ENCODE assay signal across 1 cellular context in the genomic region with DNA sequence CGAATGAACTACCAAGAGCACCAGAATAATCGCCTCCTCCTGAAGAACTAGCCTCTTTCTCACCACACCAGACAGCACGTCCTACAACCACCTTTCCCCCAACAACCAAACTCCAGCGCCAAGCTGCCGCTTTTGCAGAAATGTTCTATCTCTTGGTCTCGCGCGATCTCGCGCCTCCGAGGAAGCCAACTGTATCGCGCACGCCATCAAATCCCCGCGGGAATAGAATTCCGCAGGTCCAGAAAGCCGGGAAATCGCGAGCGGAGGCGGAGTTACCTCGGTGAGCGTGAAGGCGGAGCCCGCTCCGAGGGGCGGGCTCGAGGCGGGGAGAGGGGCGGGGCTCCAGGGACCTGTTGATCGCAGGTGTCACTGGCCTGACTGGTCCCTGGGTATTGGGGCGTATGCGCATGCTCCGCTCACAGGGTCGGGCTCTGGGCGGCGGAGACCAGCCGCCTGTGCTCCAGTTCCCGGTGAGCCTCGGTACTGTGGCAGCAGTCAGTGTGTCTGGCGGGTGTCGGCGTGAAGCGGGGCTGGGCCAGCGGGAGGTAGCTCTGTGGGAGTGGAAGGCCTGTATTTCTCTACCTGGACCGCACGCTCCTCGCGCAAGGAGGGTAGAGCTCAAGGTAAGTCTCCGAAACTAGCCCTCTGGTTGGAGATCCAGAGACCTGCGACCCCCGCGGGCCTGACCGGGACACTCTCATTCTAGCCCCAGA.
TF ChIP-seq lines count a peak whose summit lies in the region.

A gene (plus strand): TSS at position 463 of the 713 bp plus-strand sequence. CDS start 27,047 bp downstream, outside the sequence.

TF ChIP-seq in K562, 482 proteins besides CTCF, POLR2A, EP300 and RAD21 (continued from another document):
- TF ChIP-seq, protein P1, sequence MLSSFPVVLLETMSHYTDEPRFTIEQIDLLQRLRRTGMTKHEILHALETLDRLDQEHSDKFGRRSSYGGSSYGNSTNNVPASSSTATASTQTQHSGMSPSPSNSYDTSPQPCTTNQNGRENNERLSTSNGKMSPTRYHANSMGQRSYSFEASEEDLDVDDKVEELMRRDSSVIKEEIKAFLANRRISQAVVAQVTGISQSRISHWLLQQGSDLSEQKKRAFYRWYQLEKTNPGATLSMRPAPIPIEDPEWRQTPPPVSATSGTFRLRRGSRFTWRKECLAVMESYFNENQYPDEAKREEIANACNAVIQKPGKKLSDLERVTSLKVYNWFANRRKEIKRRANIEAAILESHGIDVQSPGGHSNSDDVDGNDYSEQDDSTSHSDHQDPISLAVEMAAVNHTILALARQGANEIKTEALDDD (IDR thresholded peaks at IDR 0.05), result no peak
- TF ChIP-seq POLR2G (IDR thresholded peaks at IDR 0.05; ENCODE audit: low read depth, low read length) (peak; percentile 97), FOXJ3 (CRISPR knock-in tag; IDR thresholded peaks at IDR 0.05) (no peak)
